In genomic region chr13:97359181-97360057, GRCh38 we compare ENCODE assay signal across 8 cellular contexts.
DNase-seq lines count a peak whose midpoint lies in the region; ATAC-seq, FAIRE-seq and TF ChIP-seq lines count a peak whose summit lies in the region.

No MANE protein-coding gene starts in this region.

- CTCF ChIA-PET in endothelial cell of umbilical vein (lab: Charles Lee) = interaction anchor here (0.6 to 5.8 kb wide), 38 partner anchors 8 to 450 kb away, joined by 3 to 138 read pairs (median 4); partner anchors contain the start of gene MBNL2

- BruUV-seq in endothelial cell of umbilical vein (replicated peaks; lab: Mats Ljungman, UMichigan) = no TSS peak

- H3K27ac ChIP-seq in endothelial cell of umbilical vein (ENCODE audit: insufficient read depth, low read depth, low read length) = peak overlapping the region; percentile 20
- no peak overlapping the region for H3K27ac ChIP-seq in testis

- no peaks in the 10 kb centered on the region for H3K79me2 ChIP-seq in endothelial cell of umbilical vein (ENCODE audit: control insufficient read depth, insufficient read depth, low read length)

- POLR2A ChIA-PET in endothelial cell of umbilical vein (lab: Charles Lee) = interaction anchor here (1.0 to 1.3 kb wide), 3 partner anchors 135 to 250 kb away, joined by 3 to 4 read pairs (median 4); partner anchors contain the start of gene MBNL2

- no peaks in the 10 kb centered on the region for H4K20me1 ChIP-seq in endothelial cell of umbilical vein (replicated peaks; ENCODE audit: control insufficient read depth, extremely low read depth, insufficient read depth, low read length)

- H3K9me3 ChIP-seq in endothelial cell of umbilical vein (replicated peaks; ENCODE audit: control insufficient read depth, insufficient read depth, low read length) (no peaks in the 10 kb centered on the region), testis (no peaks in the 10 kb centered on the region)

- no peak overlapping the region for H3K9ac ChIP-seq in endothelial cell of umbilical vein (replicated peaks; ENCODE audit: extremely low read depth, insufficient read depth, low read length)

- H3K4me2 ChIP-seq in endothelial cell of umbilical vein (ENCODE audit: insufficient read depth, low read length) = no peak overlapping the region

- ATAC-seq in GM19351 (IDR thresholded peaks at IDR 0.05; ENCODE audit: unreplicated experiment) = peak; percentile 92
- ATAC-seq in HG03378 (IDR thresholded peaks at IDR 0.05; ENCODE audit: unreplicated experiment) = peak; percentile 93

- TF ChIP-seq CTCF in endothelial cell of umbilical vein (IDR thresholded peaks at IDR 0.05; ENCODE audit: extremely low read depth in 1 of 2, insufficient read depth in 1 of 2, low read depth in 1 of 2, low read length in 2 of 2) = peak; percentile 66 to 80
- TF ChIP-seq CTCF in testis (IDR thresholded peaks at IDR 0.05) = peak; percentile 79 to 86 (median 84)

- DNase-seq in D341Med (ENCODE audit: low spot score) = peak; percentile 67
- DNase-seq in NCI-H460 (ENCODE audit: extremely low read depth, low read depth) = peak; percentile 75
- DNase-seq in activated CD4-positive, alpha-beta T cell treated with anti-CD3 and anti-CD28 coated beads, Interleukin-2, amount 50 U/mL, for 1 hour = peak; percentile 15
- peak; percentile 81 for DNase-seq in endothelial cell of umbilical vein (ENCODE audit: low read depth, low spot score)
- peak; percentile 79 for DNase-seq in myocyte (ENCODE audit: low read depth)
- DNase-seq in testis = peak; percentile 72

- dilution Hi-C loops in endothelial cell of umbilical vein (cut with MboI; ENCODE audit: extremely low pct_ligation_motif_present, low sequenced_read_pairs) = no loop called here

- H3K27me3 ChIP-seq in endothelial cell of umbilical vein (ENCODE audit: control insufficient read depth in 2 of 2, insufficient read depth in 2 of 2, low read length in 2 of 2) (no peaks in the 10 kb centered on the region), testis (no peaks in the 10 kb centered on the region)

- no peaks in the 10 kb centered on the region for H3K9me1 ChIP-seq in endothelial cell of umbilical vein (replicated peaks; ENCODE audit: control insufficient read depth, extremely low read depth, insufficient read depth, low read length)

- peak; percentile 56 for FAIRE-seq in endothelial cell of umbilical vein (lab: Jason Lieb, UNC)

- H2AFZ ChIP-seq in endothelial cell of umbilical vein (ENCODE audit: low read depth, low read length) = no peak overlapping the region

- TF ChIP-seq POLR2A in endothelial cell of umbilical vein (IDR thresholded peaks at IDR 0.05; ENCODE audit: low read depth, low read length) = no peak
- TF ChIP-seq POLR2A in testis (IDR thresholded peaks at IDR 0.05) = no peak

- WGBS in testis, 2 donors = 45 to 46% methylated on average over 8 of the region's 8 CpGs

- H3K36me3 ChIP-seq in endothelial cell of umbilical vein (ENCODE audit: control insufficient read depth in 2 of 2, extremely low read depth in 1 of 2, insufficient read depth in 2 of 2, low read length in 2 of 2) (peaks cover 7 to 16% of the 10 kb centered on the region in 2 experiments), testis (ENCODE audit: low read depth, missing control alignments) (no peaks in the 10 kb centered on the region)

- H3K4me1 ChIP-seq in endothelial cell of umbilical vein (ENCODE audit: control insufficient read depth, extremely low read depth, insufficient read depth, low read length) = no peaks in the 10 kb centered on the region
- peaks cover 3% of the 10 kb centered on the region for H3K4me1 ChIP-seq in testis

- intact Hi-C loops in endothelial cell of umbilical vein (cut with micrococcal nuclease) (loop anchor here (1.0 to 2.0 kb wide), 5 partner anchors 137 to 328 kb away; partner anchors contain the start of gene MBNL2), testis (cut with DNase I; ENCODE audit: low total_unique reads) (no loop called here)

- no peak overlapping the region for H3K4me3 ChIP-seq in endothelial cell of umbilical vein (replicated peaks in 1 of 3; ENCODE audit: insufficient read depth in 1 of 3, low read depth in 1 of 3, low read length in 3 of 3)
- H3K4me3 ChIP-seq in testis = no peak overlapping the region

TF ChIP-seq in endothelial cell of umbilical vein, 7 proteins besides CTCF, POLR2A, EP300 and RAD21:
- TF ChIP-seq MYC (IDR thresholded peaks at IDR 0.05; ENCODE audit: low read depth, low read length) (no peak), MAX (IDR thresholded peaks at IDR 0.05; ENCODE audit: insufficient read depth, insufficient read length) (no peak), GATA2 (IDR thresholded peaks at IDR 0.05; ENCODE audit: insufficient read depth, insufficient read length, low read depth, low read length) (no peak), JUN (IDR thresholded peaks at IDR 0.05; ENCODE audit: borderline replicate concordance, insufficient read depth, insufficient read length, low read depth) (no peak), EZH2 (IDR thresholded peaks at IDR 0.05; ENCODE audit: borderline replicate concordance, low read depth, low read length, severe bottlenecking) (no peak), POLR2AphosphoS5 (IDR thresholded peaks at IDR 0.05; ENCODE audit: insufficient read depth, low read depth, low read length) (no peak), FOS (IDR thresholded peaks at IDR 0.05; ENCODE audit: borderline replicate concordance, insufficient read depth, low read length) (no peak)

Comparison
In these comparisons a context has a peak if more than half of its experiments do, and no peak if none do; other contexts are left out.
1. DNase-seq: peak in every context shown above with its lines; median percentile 81 in endothelial cell of umbilical vein; 79 in myocyte; 75 in NCI-H460; 72 in testis; 67 in D341Med; 15 in activated CD4-positive, alpha-beta T cell treated with anti-CD3 and anti-CD28 coated beads, Interleukin-2, amount 50 U/mL, for 1 hour.